9 cellular contexts compared by ENCODE assay signal in the genomic region with DNA sequence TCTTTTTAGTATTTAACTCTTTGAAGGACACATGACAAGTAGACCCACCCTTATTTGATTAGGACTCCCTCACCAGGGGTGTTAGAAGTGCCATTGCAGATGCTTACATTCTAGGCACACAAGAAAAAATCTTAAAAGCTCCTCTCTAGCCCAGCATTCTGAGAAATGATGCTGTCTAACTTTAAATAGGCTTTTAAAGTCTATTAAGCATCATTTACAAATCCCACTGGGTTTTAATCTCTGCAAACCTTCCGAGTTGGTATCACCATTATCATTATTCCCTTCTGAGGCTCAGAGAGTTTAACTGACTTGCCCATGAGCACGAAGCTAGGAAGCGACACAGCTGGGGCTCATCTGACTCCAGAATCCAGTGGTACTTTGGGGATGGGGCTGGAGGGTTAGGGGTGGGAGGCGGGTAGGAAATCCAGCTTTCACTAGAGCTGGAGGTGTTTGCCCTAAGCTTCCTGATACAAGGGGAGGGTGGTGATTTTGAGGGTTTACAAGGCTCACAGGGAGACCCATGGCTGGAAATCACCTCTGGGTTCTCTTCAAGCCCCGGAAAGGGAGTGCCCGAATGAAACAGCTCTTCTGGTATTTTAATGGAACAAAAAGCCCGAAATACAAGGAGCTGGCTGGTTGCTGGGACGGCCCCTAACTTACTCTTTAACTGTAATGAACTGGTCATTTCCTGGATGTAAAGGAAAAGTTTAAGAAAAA.
A peak's percentile ranks its signal among the peaks of the same experiment; 100 is the strongest.
DNase-seq lines count a peak whose midpoint lies in the region; ATAC-seq and TF ChIP-seq lines count a peak whose summit lies in the region.
"Had no signal": no experiment of that assay in that cellular context is flagged by ENCODE, and none has a peak within 500 bp of the region (broad histone marks: within the 10 kb centered on the region; RNA-seq: fewer than 3 reads in every experiment).

No MANE protein-coding gene starts in this region.

- peak; percentile 79 for DNase-seq in activated CD4-positive, alpha-beta T cell treated with anti-CD3 and anti-CD28 coated beads, Interleukin-2, amount 10 ng/mL, durations not matched to agents 24 days and 14 days
- no peak for DNase-seq in activated CD4-positive, alpha-beta T cell treated with anti-CD3 and anti-CD28 coated beads for 4 hours
- DNase-seq in RWPE1 (ENCODE audit: low spot score) (peak; percentile 37), fibroblast of pulmonary artery (ENCODE audit: low read depth) (peak; percentile 45), NCI-H774 (lab: John Stamatoyannopoulos, UW) (no peak), SHP77 treated with DMSO at 0.1 percent for 48 hours (lab: John Stamatoyannopoulos, UW) (no peak)
- DNase-seq in stimulated activated naive CD8-positive, alpha-beta T cell treated with anti-CD3 and anti-CD28 coated beads, Interleukin-15, Interleukin-2, amounts not matched to agents 100 U/mL and 50 U/mL, for 24 hours, result peak; percentile 48
- DNase-seq: ovary had no signal

- H3K4me1 Mint-ChIP-seq in activated CD4-positive, alpha-beta T cell treated with anti-CD3 and anti-CD28 coated beads, Interleukin-2, amount 10 ng/mL, durations not matched to agents 24 days and 14 days, result peaks cover 63% of the 10 kb centered on the region

- POLR2A ChIA-PET in RWPE1 (lab: Yijun Ruan, JAX; ENCODE audit: low non-redundant PET), result interaction anchor here (0.6 kb wide), 1 partner anchor 8 kb away, joined by 3 read pairs; no protein-coding TSS in a partner anchor

- H3K27ac ChIP-seq in RWPE1, result no peak overlapping the region
- H3K27ac ChIP-seq: ovary had no signal

- H3K4me3 Mint-ChIP-seq in activated CD4-positive, alpha-beta T cell treated with anti-CD3 and anti-CD28 coated beads, Interleukin-2, amount 10 ng/mL, durations not matched to agents 24 days and 14 days, result peak overlapping the region; percentile 62

- no peaks in the 10 kb centered on the region for H3K27me3 Mint-ChIP-seq in activated CD4-positive, alpha-beta T cell treated with anti-CD3 and anti-CD28 coated beads, Interleukin-2, amount 10 ng/mL, durations not matched to agents 24 days and 14 days

- no peak for TF ChIP-seq CTCF in RWPE1 (conservative IDR thresholded peaks at IDR 0.05; ENCODE audit: low read depth)
- no peak for TF ChIP-seq CTCF in fibroblast of pulmonary artery (IDR thresholded peaks at IDR 0.05; ENCODE audit: low read length, missing control alignments)

- CTCF ChIA-PET in RWPE1 (lab: Yijun Ruan, JAX), result interaction anchor here (0.6 kb wide), 1 partner anchor 1896 kb away, joined by 3 read pairs; no protein-coding TSS in a partner anchor

- H3K4me3 ChIP-seq in fibroblast of pulmonary artery (replicated peaks; ENCODE audit: low read depth, low read length), result no peak overlapping the region
- H3K4me3 ChIP-seq: ovary had no signal

- H3K9me3 Mint-ChIP-seq in activated CD4-positive, alpha-beta T cell treated with anti-CD3 and anti-CD28 coated beads, Interleukin-2, amount 10 ng/mL, durations not matched to agents 24 days and 14 days, result no peaks in the 10 kb centered on the region

- peak overlapping the region; percentile 97 for H3K27ac Mint-ChIP-seq in activated CD4-positive, alpha-beta T cell treated with anti-CD3 and anti-CD28 coated beads, Interleukin-2, amount 10 ng/mL, durations not matched to agents 24 days and 14 days

- peak; percentile 50 for ATAC-seq in stimulated activated naive CD8-positive, alpha-beta T cell treated with anti-CD3 and anti-CD28 coated beads, Interleukin-15, Interleukin-2, amounts not matched to agents 100 U/mL and 50 U/mL, for 24 hours
- no peak for ATAC-seq in HG02884 (IDR thresholded peaks at IDR 0.05; ENCODE audit: unreplicated experiment)

- H3K36me3 Mint-ChIP-seq in activated CD4-positive, alpha-beta T cell treated with anti-CD3 and anti-CD28 coated beads, Interleukin-2, amount 10 ng/mL, durations not matched to agents 24 days and 14 days (ENCODE audit: low read depth), result peaks cover 5% of the 10 kb centered on the region

- intact Hi-C loops in activated CD4-positive, alpha-beta T cell treated with anti-CD3 and anti-CD28 coated beads, Interleukin-2, amount 10 ng/mL, durations not matched to agents 24 days and 14 days (cut with micrococcal nuclease), result loop anchor here (1.0 to 2.0 kb wide), 8 partner anchors 12 to 109 kb away; a partner anchor contains a TSS

Comparison
In these comparisons a context has a peak if more than half of its experiments do, and no peak if none do; other contexts are left out.
1. DNase-seq: peak in activated CD4-positive, alpha-beta T cell treated with anti-CD3 and anti-CD28 coated beads, Interleukin-2, amount 10 ng/mL, durations not matched to agents 24 days and 14 days (single experiment), RWPE1 (single experiment), fibroblast of pulmonary artery (single experiment) and stimulated activated naive CD8-positive, alpha-beta T cell treated with anti-CD3 and anti-CD28 coated beads, Interleukin-15, Interleukin-2, amounts not matched to agents 100 U/mL and 50 U/mL, for 24 hours (single experiment); none in activated CD4-positive, alpha-beta T cell treated with anti-CD3 and anti-CD28 coated beads for 4 hours (0 of 2), NCI-H774 (single experiment) and SHP77 treated with DMSO at 0.1 percent for 48 hours (single experiment).